Comparison of ENCODE assay signal across 16 cellular contexts in genomic region chr7:47518827-47519226, GRCh38.
DNase-seq lines count a peak whose midpoint lies in the region; ATAC-seq and TF ChIP-seq lines count a peak whose summit lies in the region.
"Had no signal": no experiment of that assay in that cellular context is flagged by ENCODE, and none has a peak within 500 bp of the region (broad histone marks: within the 10 kb centered on the region; RNA-seq: fewer than 3 reads in every experiment).

No MANE protein-coding gene starts in this region.

- ATAC-seq in naive thymus-derived CD4-positive, alpha-beta T cell: no peak
- ATAC-seq in HG03354 (IDR thresholded peaks at IDR 0.05; ENCODE audit: poor library complexity, severe bottlenecking, unreplicated experiment): no peak
- ATAC-seq in GM21528 (IDR thresholded peaks at IDR 0.05; ENCODE audit: low FRiP score, unreplicated experiment): no peak
- ATAC-seq in GM21390 (IDR thresholded peaks at IDR 0.05; ENCODE audit: unreplicated experiment): no peak
- ATAC-seq: mucosa of descending colon; stimulated activated naive CD8-positive, alpha-beta T cell treated with anti-CD3 and anti-CD28 coated beads, Interleukin-15, Interleukin-2, amounts not matched to agents 100 U/mL and 50 U/mL, for 24 hours had no signal

- no peaks in the 10 kb centered on the region for H3K9me3 ChIP-seq in tibial artery
- H3K9me3 ChIP-seq in naive thymus-derived CD4-positive, alpha-beta T cell (ENCODE audit: control insufficient read depth in 2 of 3, low read length in 3 of 3): no peaks in the 10 kb centered on the region
- H3K9me3 ChIP-seq: colonic mucosa, mucosa of descending colon, psoas muscle had no signal

- intact Hi-C loops in tibial artery (cut with DNase I; ENCODE audit: low total_unique reads): no loop called here
- intact Hi-C loops in naive thymus-derived CD4-positive, alpha-beta T cell (cut with micrococcal nuclease): no loop called here

- H3K27ac ChIP-seq in coronary artery (peak overlapping the region; percentile 73 to 92), tibial artery (peak overlapping the region; percentile 61 to 62)
- no peak overlapping the region for H3K27ac ChIP-seq in naive thymus-derived CD4-positive, alpha-beta T cell (ENCODE audit: low read depth, low read length)
- H3K27ac ChIP-seq: colonic mucosa had no signal

- peaks cover 0 to 14% (median 3%) of the 10 kb centered on the region in 5 donors for H3K27me3 Mint-ChIP-seq in naive thymus-derived CD4-positive, alpha-beta T cell
- H3K27me3 Mint-ChIP-seq: activated naive CD8-positive, alpha-beta T cell treated with anti-CD3 and anti-CD28 coated beads, Interleukin-2, amount 10 ng/mL, durations not matched to agents 7 days and 5 days; CD4-positive, CD25-positive, alpha-beta regulatory T cell had no signal

- H3K4me3 Mint-ChIP-seq in naive thymus-derived CD4-positive, alpha-beta T cell: no peak overlapping the region
- H3K4me3 Mint-ChIP-seq: activated naive CD8-positive, alpha-beta T cell treated with anti-CD3 and anti-CD28 coated beads, Interleukin-2, amount 10 ng/mL, durations not matched to agents 7 days and 5 days; CD4-positive, CD25-positive, alpha-beta regulatory T cell had no signal

- peaks cover 0 to 67% (median 36%) of the 10 kb centered on the region in 4 donors for H3K4me1 ChIP-seq in tibial artery
- no peaks in the 10 kb centered on the region for H3K4me1 ChIP-seq in naive thymus-derived CD4-positive, alpha-beta T cell (ENCODE audit: control insufficient read depth in 2 of 2, insufficient read depth in 2 of 2, low read length in 2 of 2)

- peak; percentile 81 for DNase-seq in LHCN-M2 (ENCODE audit: low read depth)
- no peak for DNase-seq in coronary artery (ENCODE audit: low spot score)
- peak; percentile 69 for DNase-seq in myocyte (ENCODE audit: low read depth)
- DNase-seq in tibial artery: peak; percentile 62 to 67
- no peak for DNase-seq in naive thymus-derived CD4-positive, alpha-beta T cell
- DNase-seq: activated naive CD8-positive, alpha-beta T cell treated with anti-CD3 and anti-CD28 coated beads, Interleukin-2, amount 10 ng/mL, durations not matched to agents 7 days and 5 days; CD4-positive, CD25-positive, alpha-beta regulatory T cell; colonic mucosa; GDM1; NCI-H1092; psoas muscle; stimulated activated naive CD8-positive, alpha-beta T cell treated with anti-CD3 and anti-CD28 coated beads, Interleukin-15, Interleukin-2, amounts not matched to agents 100 U/mL and 50 U/mL, for 24 hours had no signal

- CTCF ChIA-PET in naive thymus-derived CD4-positive, alpha-beta T cell (lab: Charles Lee): no interaction called here

- H3K27ac Mint-ChIP-seq in naive thymus-derived CD4-positive, alpha-beta T cell: no peak overlapping the region
- H3K27ac Mint-ChIP-seq: activated naive CD8-positive, alpha-beta T cell treated with anti-CD3 and anti-CD28 coated beads, Interleukin-2, amount 10 ng/mL, durations not matched to agents 7 days and 5 days; CD4-positive, CD25-positive, alpha-beta regulatory T cell had no signal

- TF ChIP-seq CTCF in coronary artery (IDR thresholded peaks at IDR 0.05) (no peak), tibial artery (IDR thresholded peaks at IDR 0.05) (no peak)

- H3K4me3 ChIP-seq in coronary artery: no peak overlapping the region
- H3K4me3 ChIP-seq in tibial artery: no peak overlapping the region
- no peak overlapping the region for H3K4me3 ChIP-seq in naive thymus-derived CD4-positive, alpha-beta T cell (ENCODE audit: low read length)
- H3K4me3 ChIP-seq: colonic mucosa, mucosa of descending colon, psoas muscle had no signal

- POLR2A ChIA-PET in naive thymus-derived CD4-positive, alpha-beta T cell (lab: Charles Lee): no interaction called here

- H3K9me3 Mint-ChIP-seq in naive thymus-derived CD4-positive, alpha-beta T cell: peaks cover 0 to 4% (median 0%) of the 10 kb centered on the region in 11 donors
- H3K9me3 Mint-ChIP-seq: activated naive CD8-positive, alpha-beta T cell treated with anti-CD3 and anti-CD28 coated beads, Interleukin-2, amount 10 ng/mL, durations not matched to agents 7 days and 5 days had no signal

- no peaks in the 10 kb centered on the region for H3K36me3 Mint-ChIP-seq in naive thymus-derived CD4-positive, alpha-beta T cell
- H3K36me3 Mint-ChIP-seq: activated naive CD8-positive, alpha-beta T cell treated with anti-CD3 and anti-CD28 coated beads, Interleukin-2, amount 10 ng/mL, durations not matched to agents 7 days and 5 days; CD4-positive, CD25-positive, alpha-beta regulatory T cell had no signal

- H3K36me3 ChIP-seq in tibial artery: peaks cover 0 to 9% (median 0%) of the 10 kb centered on the region in 3 donors
- no peaks in the 10 kb centered on the region for H3K36me3 ChIP-seq in naive thymus-derived CD4-positive, alpha-beta T cell (ENCODE audit: control insufficient read depth in 2 of 3, insufficient read depth in 3 of 3, low read length in 3 of 3)
- H3K36me3 ChIP-seq: colonic mucosa had no signal

- no peaks in the 10 kb centered on the region for H3K27me3 ChIP-seq in tibial artery
- no peaks in the 10 kb centered on the region for H3K27me3 ChIP-seq in naive thymus-derived CD4-positive, alpha-beta T cell (ENCODE audit: control insufficient read depth in 2 of 2, insufficient read depth in 2 of 2, low read length in 2 of 2)
- H3K27me3 ChIP-seq: colonic mucosa had no signal

- H3K4me1 Mint-ChIP-seq in naive thymus-derived CD4-positive, alpha-beta T cell: peaks cover 0 to 4% (median 0%) of the 10 kb centered on the region in 7 donors
- H3K4me1 Mint-ChIP-seq: activated naive CD8-positive, alpha-beta T cell treated with anti-CD3 and anti-CD28 coated beads, Interleukin-2, amount 10 ng/mL, durations not matched to agents 7 days and 5 days; CD4-positive, CD25-positive, alpha-beta regulatory T cell had no signal

Comparison
In these comparisons a context has a peak if more than half of its experiments do, and no peak if none do; other contexts are left out.
1. DNase-seq: peak in LHCN-M2 (single experiment), myocyte (single experiment) and tibial artery (2 of 2); none in coronary artery (single experiment) and naive thymus-derived CD4-positive, alpha-beta T cell (0 of 9).